Comparison of ENCODE assay signal across 22 cellular contexts in the genomic region with DNA sequence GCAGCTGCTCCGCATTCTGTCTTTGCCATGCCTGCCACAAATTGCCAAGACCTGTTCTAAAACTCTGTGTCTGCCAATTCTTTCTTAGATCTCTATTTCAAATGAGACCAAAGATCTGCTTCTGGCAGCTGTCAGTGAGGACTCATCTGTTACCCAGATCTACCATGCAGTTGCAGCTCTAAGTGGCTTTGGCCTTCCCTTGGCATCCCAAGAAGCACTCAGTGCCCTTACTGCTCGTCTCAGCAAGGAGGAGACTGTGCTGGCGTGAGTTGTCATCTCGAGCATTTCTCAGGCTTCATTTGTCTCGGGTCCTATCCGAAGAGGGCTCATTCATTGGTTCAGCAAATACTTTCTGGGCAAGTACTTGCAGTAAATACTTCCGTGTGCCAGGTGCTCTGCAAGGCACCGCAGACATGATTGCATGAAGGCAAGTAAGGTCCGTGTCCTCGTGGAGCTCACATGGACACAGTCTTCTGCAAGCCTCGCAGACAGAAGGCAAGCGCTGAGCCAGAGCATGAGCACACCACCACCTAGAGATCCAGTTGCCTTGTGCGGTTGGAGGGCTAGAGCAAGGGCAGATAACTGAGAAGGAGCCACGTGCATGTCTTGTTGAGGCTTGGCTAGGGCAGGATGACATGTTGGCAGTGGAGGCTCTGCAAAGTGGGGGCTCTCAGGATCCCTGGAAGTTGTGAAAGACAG.
"Had no signal": no experiment of that assay in that cellular context is flagged by ENCODE, and none has a peak within 500 bp of the region (broad histone marks: within the 10 kb centered on the region; RNA-seq: fewer than 3 reads in every experiment).

No MANE protein-coding gene starts in this region.

- H3K4me3 ChIP-seq: body of pancreas, spleen, thoracic aorta had no signal

- H3K27ac ChIP-seq: body of pancreas, foreskin keratinocyte, spleen, thoracic aorta had no signal

- ATAC-seq: activated naive CD8-positive, alpha-beta T cell treated with anti-CD3 and anti-CD28 coated beads, Interleukin-2, amount 50 U/mL, for 24 hours; activated T-cell treated with anti-CD3 and anti-CD28 coated beads, Interleukin-2, amount 50 U/mL, for 72 hours; body of pancreas; foreskin keratinocyte; left ventricle myocardium superior; natural killer cell had no signal

- DNase-seq: activated CD4-positive, alpha-beta T cell treated with anti-CD3 and anti-CD28 coated beads for 1 hour; activated CD4-positive, alpha-beta T cell treated with anti-CD3 and anti-CD28 coated beads, Interleukin-2, amount 50 U/mL, for 1 hour; activated CD8-positive, alpha-beta memory T cell treated with anti-CD3 and anti-CD28 coated beads, Interleukin-2, amount 50 U/mL, for 48 hours; activated gamma-delta T cell; activated naive CD4-positive, alpha-beta T cell treated with anti-CD3 and anti-CD28 coated beads, Interleukin-2, amount 50 U/mL, for 16 hours; activated naive CD8-positive, alpha-beta T cell treated with anti-CD3 and anti-CD28 coated beads, Interleukin-2, amount 50 U/mL, for 24 hours; activated T-cell treated with anti-CD3 and anti-CD28 coated beads, Interleukin-2, amount 50 U/mL, for 72 hours; effector CD8-positive, alpha-beta T cell; erythroblast; foreskin keratinocyte; hypothalamus; left ventricle myocardium superior; mammary epithelial cell; natural killer cell; nucleus accumbens; posterior cingulate gyrus; spleen; stimulated activated CD4-positive, alpha-beta T cell treated with anti-CD3 and anti-CD28 coated beads, Interleukin-4, amount 100 ng/mL, for 1 hour; stimulated activated naive CD4-positive, alpha-beta T cell; T-helper 9 cell had no signal

- H3K27me3 ChIP-seq: body of pancreas, foreskin keratinocyte, spleen had no signal

- H3K9me3 ChIP-seq: body of pancreas, spleen, thoracic aorta had no signal
